Comparison of ENCODE assay signal across 14 cellular contexts in genomic region chr2:217489145-217489960, GRCh38.
A peak's percentile ranks its signal among the peaks of the same experiment; 100 is the strongest.
DNase-seq lines count a peak whose midpoint lies in the region; ATAC-seq and TF ChIP-seq lines count a peak whose summit lies in the region.
"Had no signal": no experiment of that assay in that cellular context is flagged by ENCODE, and none has a peak within 500 bp of the region (broad histone marks: within the 10 kb centered on the region; RNA-seq: fewer than 3 reads in every experiment).

No MANE protein-coding gene starts in this region.

- H2AFZ ChIP-seq in PC-3 (ENCODE audit: low read length): no peak overlapping the region

- no peaks in the 10 kb centered on the region for H3K27me3 ChIP-seq in PC-3 (ENCODE audit: low read length)
- H3K27me3 ChIP-seq in foreskin keratinocyte: no peaks in the 10 kb centered on the region
- H3K27me3 ChIP-seq: brain microvascular endothelial cell had no signal

- no peaks in the 10 kb centered on the region for H3K9me3 ChIP-seq in PC-3 (ENCODE audit: low read length)
- H3K9me3 ChIP-seq: right lobe of liver, thoracic aorta had no signal

- intact Hi-C loops in PC-3 (cut with micrococcal nuclease): no loop called here

- no peaks in the 10 kb centered on the region for H3K79me2 ChIP-seq in PC-3 (ENCODE audit: low read length)

- DNase-seq in AG04449 (ENCODE audit: low read depth, low spot score) (no peak), HPDE6-E6E7 (ENCODE audit: extremely low spot score) (peak; percentile 6), PC-3 (peak; percentile 11), foreskin keratinocyte (peak; percentile 40 to 69), DMS114 treated with DMSO at 0.1 percent for 48 hours (lab: John Stamatoyannopoulos, UW; ENCODE audit: unreplicated experiment) (no peak), middle frontal gyrus (ENCODE audit: extremely low spot score, low spot score) (no peak), NCI-H2196 treated with DMSO at 0.1 percent for 48 hours (lab: John Stamatoyannopoulos, UW; ENCODE audit: unreplicated experiment) (no peak)
- DNase-seq: activated CD4-positive, CD25-positive, alpha-beta regulatory T cell; brain microvascular endothelial cell; GF-D8; NCI-H345; right lobe of liver had no signal

- POLR2A ChIA-PET in AG04449 (lab: Yijun Ruan, JAX) (interaction anchor here (0.5 to 1.1 kb wide), 2 partner anchors 15 to 261 kb away, joined by 3 to 5 read pairs; no protein-coding TSS in a partner anchor), PC-3 (lab: Charles Lee; ENCODE audit: unreplicated experiment) (no interaction called here)

- CTCF ChIA-PET in AG04449 (lab: Yijun Ruan, JAX): no interaction called here
- CTCF ChIA-PET in PC-3 (lab: Charles Lee): no interaction called here

- no peak for TF ChIP-seq CTCF in AG04449 (IDR thresholded peaks at IDR 0.05; ENCODE audit: insufficient read depth, low read length, missing control alignments)
- no peak for TF ChIP-seq CTCF in PC-3 (conservative IDR thresholded peaks at IDR 0.05; ENCODE audit: low read depth, low read length)
- no peak for TF ChIP-seq CTCF in foreskin keratinocyte (conservative IDR thresholded peaks at IDR 0.05)

- H4K20me1 ChIP-seq in PC-3 (ENCODE audit: low read length): no peaks in the 10 kb centered on the region

- H3K27ac ChIP-seq in PC-3 (ENCODE audit: low read length): no peak overlapping the region
- H3K27ac ChIP-seq in foreskin keratinocyte: no peak overlapping the region
- H3K27ac ChIP-seq: brain microvascular endothelial cell, right lobe of liver, thoracic aorta had no signal

- no peak overlapping the region for H3K4me2 ChIP-seq in PC-3 (ENCODE audit: low read length)

- H3K4me3 ChIP-seq in AG04449 (ENCODE audit: low read depth, low read length) (peak overlapping the region; percentile 23), PC-3 (ENCODE audit: low read length) (no peak overlapping the region)
- H3K4me3 ChIP-seq: right lobe of liver, thoracic aorta had no signal

- H3K9me2 ChIP-seq in PC-3 (replicated peaks; ENCODE audit: low read length): no peaks in the 10 kb centered on the region; the same call in 1 of the 2 replicates

- H3K36me3 ChIP-seq in PC-3 (ENCODE audit: low read depth, low read length): no peaks in the 10 kb centered on the region
- H3K36me3 ChIP-seq: brain microvascular endothelial cell, right lobe of liver, thoracic aorta had no signal

- no peak overlapping the region for H3K9ac ChIP-seq in PC-3 (ENCODE audit: low read length)

- H3K4me1 ChIP-seq in PC-3 (ENCODE audit: insufficient read depth, low read length) (0 out of 2 replicates have a peak, but pooled peaks cover 6% of the 10 kb centered on the region), foreskin keratinocyte (peaks cover 5% of the 10 kb centered on the region)
- H3K4me1 ChIP-seq: right lobe of liver had no signal

- no TSS peak for BruUV-seq in PC-3 (replicated peaks; lab: Mats Ljungman, UMichigan)

- H3F3A ChIP-seq in PC-3 (ENCODE audit: low read length, unreplicated experiment): no peaks in the 10 kb centered on the region

- no peak for ATAC-seq in PC-3
- ATAC-seq in foreskin keratinocyte: peak; percentile 88
- ATAC-seq in HG02623 (IDR thresholded peaks at IDR 0.05; ENCODE audit: unreplicated experiment): no peak
- ATAC-seq: right lobe of liver had no signal

Comparison
In these comparisons a context has a peak if more than half of its experiments do, and no peak if none do; other contexts are left out.
1. DNase-seq: peak in HPDE6-E6E7 (single experiment), PC-3 (single experiment) and foreskin keratinocyte (2 of 2); none in AG04449 (single experiment), DMS114 treated with DMSO at 0.1 percent for 48 hours (single experiment), middle frontal gyrus (single experiment) and NCI-H2196 treated with DMSO at 0.1 percent for 48 hours (single experiment).